8 cellular contexts compared by ENCODE assay signal in genomic region chr6:149565539-149566371, GRCh38. TPM values are rescaled to one million over a fixed set of nuclear protein-coding genes. Genes with fewer than 3 reads are reported as not detected.
DNase-seq lines count a peak whose midpoint lies in the region; ATAC-seq and TF ChIP-seq lines count a peak whose summit lies in the region.

No MANE protein-coding gene starts in this region.

- H3K9me3 ChIP-seq in heart left ventricle (no peaks in the 10 kb centered on the region), transverse colon (no peaks in the 10 kb centered on the region)

- peak; percentile 91 for ATAC-seq in HG02840 (IDR thresholded peaks at IDR 0.05; ENCODE audit: low FRiP score, unreplicated experiment)
- peak; percentile 95 to 98 (median 96) for ATAC-seq in heart left ventricle

- H3K4me3 ChIP-seq in heart left ventricle (peak overlapping the region; percentile 60 to 100 (median 90)), transverse colon (peak overlapping the region; percentile 70 to 94 (median 82))

- TF ChIP-seq CTCF in GM12874 (IDR thresholded peaks at IDR 0.05; ENCODE audit: insufficient read depth, low read depth, low read length), result peak; percentile 79
- TF ChIP-seq CTCF in heart left ventricle (IDR thresholded peaks at IDR 0.05), result peak; percentile 46 to 85 (median 58)
- TF ChIP-seq CTCF in transverse colon (IDR thresholded peaks at IDR 0.05), result peak; percentile 58 to 88 (median 64)

- in situ Hi-C loops in transverse colon (cut with MboI; ENCODE audit: low pct_ligation_motif_present in 1 of 4, low pct_unique_long_range_greater_than_20kb in 1 of 4, low sequenced_read_pairs in 3 of 4), result loop anchor here in 1 of 4 donors (25.0 kb wide), 1 partner anchor 147 kb away; the partner anchor contains the start of gene LATS1

- no peak for TF ChIP-seq POLR2A in heart left ventricle (IDR thresholded peaks at IDR 0.05)
- TF ChIP-seq POLR2A in transverse colon (IDR thresholded peaks at IDR 0.05), result no peak

- no peak for TF ChIP-seq EP300 in transverse colon (IDR thresholded peaks at IDR 0.05; ENCODE audit: low read depth)

- peak overlapping the region; percentile 6 for H3K27ac ChIP-seq in adipose tissue (ENCODE audit: low read depth, low read length)
- peak overlapping the region; percentile 72 to 97 (median 92) for H3K27ac ChIP-seq in heart left ventricle
- H3K27ac ChIP-seq in transverse colon, result peak overlapping the region; percentile 91 to 93 (median 92)

- peaks cover 0 to 25% (median 9%) of the 10 kb centered on the region in 12 donors for H3K4me1 ChIP-seq in heart left ventricle
- peaks cover 11 to 25% (median 16%) of the 10 kb centered on the region in 4 donors for H3K4me1 ChIP-seq in transverse colon

- H3K36me3 ChIP-seq in heart left ventricle (no peaks in the 10 kb centered on the region), transverse colon (no peaks in the 10 kb centered on the region)

- WGBS in adipose tissue, 3 donors, result 0 to 1% (median 1%) methylated on average over 39 to 54 of the region's 55 CpGs
- WGBS in heart left ventricle, 4 donors, result 0 to 1% (median 1%) methylated on average over 30 to 55 of the region's 55 CpGs
- 0% methylated on average over 16 to 45 of the region's 55 CpGs for WGBS in transverse colon (ENCODE audit: low coverage in 1 of 2), 2 donors

- DNase-seq in NCI-H1417 (lab: John Stamatoyannopoulos, UW), result peak; percentile 97 to 98 (median 97)
- DNase-seq in SW480 (ENCODE audit: low spot score), result peak; percentile 88
- peak; percentile 93 to 98 (median 94) for DNase-seq in heart left ventricle
- DNase-seq in pons (ENCODE audit: low spot score), result peak; percentile 95
- DNase-seq in transverse colon, result peak; percentile 97

- intact Hi-C loops in heart left ventricle (cut with DNase I) (loop anchor here in 6 of 10 donors (1.0 to 10.0 kb wide), 7 partner anchors 19 to 362 kb away; partner anchors contain the start of genes LATS1 (in 3 of the 6), KATNA1 (in 2 of the 6), RAET1G (in 2 of the 6) and LRP11 (in 1 of the 6)), transverse colon (cut with DNase I; ENCODE audit: low total_unique reads) (no loop called here)

- H3K27me3 ChIP-seq in heart left ventricle, result no peaks in the 10 kb centered on the region
- H3K27me3 ChIP-seq in transverse colon, result peaks cover 4% of the 10 kb centered on the region

RNA-seq across cellular contexts. Expression of gene GINM1, which starts 0.4 kb away (rescaled TPM):
- polyA plus RNA-seq in adipose tissue (10 to 100 TPM; 22.1 to 49.6 (median 40.2) TPM), heart left ventricle (10 to 100 TPM; 25.3 to 48.5 TPM)
- total RNA-seq in heart left ventricle (10 to 100 TPM; 42.4 to 60.5 (median 52.7) TPM), transverse colon (10 to 100 TPM; 19.1 to 49.6 (median 35.9) TPM)

RNA-seq across cellular contexts. Expression of gene PPIL4, which starts 19.9 kb away (rescaled TPM):
- polyA plus RNA-seq in adipose tissue (10 to 100 TPM in 2 of 3 donors, 1 to 10 TPM in 1; 6.7 to 28.6 (median 13.6) TPM), heart left ventricle (10 to 100 TPM; 11.8 to 14.3 TPM)
- total RNA-seq in heart left ventricle (10 to 100 TPM; 10.9 to 22.9 (median 16.9) TPM), transverse colon (10 to 100 TPM; 10.1 to 30.5 (median 19.0) TPM)

Comparison
In these comparisons a context has a peak if more than half of its experiments do, and no peak if none do; other contexts are left out.
1. Peak in every context shown above with its lines: DNase-seq, ATAC-seq, H3K4me3 ChIP-seq and H3K27ac ChIP-seq.
2. H3K27ac ChIP-seq: peak in every context shown above with its lines; median percentile 92 in transverse colon; 92 in heart left ventricle; 6 in adipose tissue.